In the genomic region with DNA sequence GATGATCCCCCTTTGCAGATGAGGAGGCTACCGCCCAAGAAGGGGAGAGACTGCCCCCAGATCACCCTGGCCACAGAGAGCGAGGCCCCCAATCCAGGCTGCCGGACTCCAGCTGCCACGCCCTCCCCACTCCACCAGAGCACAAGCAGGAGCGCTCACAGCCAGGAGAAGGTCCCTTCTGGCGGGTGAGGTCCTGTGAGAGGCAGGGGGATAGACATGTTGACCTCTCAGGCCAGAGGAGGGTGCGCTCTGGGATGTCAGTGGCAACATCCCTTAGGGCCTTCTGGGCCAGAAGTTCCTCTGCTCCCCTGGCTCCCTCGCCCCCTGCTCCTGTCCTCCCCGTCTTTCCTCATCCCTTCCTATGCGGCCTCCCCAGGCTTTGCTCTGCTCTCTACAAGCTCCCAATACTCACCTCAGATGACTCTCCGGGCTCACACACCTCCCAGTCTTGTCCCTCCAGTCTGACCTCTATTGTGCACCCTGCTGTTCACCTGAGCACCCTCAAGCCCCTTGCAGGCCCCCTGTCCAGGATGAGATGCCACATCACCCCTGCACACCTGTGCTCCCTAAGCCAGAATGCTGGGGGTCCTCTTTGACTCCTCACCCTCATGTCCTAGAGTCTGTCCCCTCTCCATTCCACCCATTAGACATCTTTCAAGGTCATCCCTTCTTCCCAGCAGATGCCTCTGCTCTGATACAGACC, we compare ENCODE assay signal across 1 cellular context.
TF ChIP-seq lines count a peak whose summit lies in the region.

No MANE protein-coding gene starts in this region.

TF ChIP-seq in SK-N-SH, 30 proteins besides CTCF, POLR2A, EP300 and RAD21:
- TF ChIP-seq NRF1 (IDR thresholded peaks at IDR 0.05; ENCODE audit: low read depth, low read length), result no peak
TF ChIP-seq in SK-N-SH: peak in this region for 0.
